In genomic region chr3:148992027-148992634, GRCh38 we compare ENCODE assay signal across 8 cellular contexts. TPM values are rescaled to one million over a fixed set of nuclear protein-coding genes. Genes with fewer than 3 reads are reported as not detected.
DNase-seq lines count a peak whose midpoint lies in the region; ATAC-seq and TF ChIP-seq lines count a peak whose summit lies in the region.

No MANE protein-coding gene starts in this region.

- in situ Hi-C loops in GM13976 (cut with MboI; ENCODE audit: low sequenced_read_pairs, unreplicated experiment) = no loop called here

- no peak for DNase-seq in AG04450 (ENCODE audit: low read depth, low spot score)
- peak; percentile 53 for DNase-seq in GM13976 (ENCODE audit: low spot score)
- peak; percentile 32 to 57 for DNase-seq in NCI-H524 (lab: John Stamatoyannopoulos, UW)
- DNase-seq in activated T-helper 9 cell treated with anti-CD3 and anti-CD28 coated beads, Interleukin-2, amount 50 U/mL, for 16 hours (ENCODE audit: low read depth) = peak; percentile 14
- peak; percentile 33 for DNase-seq in germinal center (ENCODE audit: low spot score)
- peak; percentile 11 for DNase-seq in occipital lobe (lab: John Stamatoyannopoulos, UW)
- DNase-seq in NCI-H446 (lab: John Stamatoyannopoulos, UW) = no peak

- H3K27ac ChIP-seq in AG04450 (ENCODE audit: low read depth, low read length) = peak overlapping the region; percentile 65

- CTCF ChIA-PET in AG04450 (lab: Charles Lee) = interaction anchor here (1.4 to 2.2 kb wide), 2 partner anchors 30 to 37 kb away, joined by 3 to 13 read pairs; no protein-coding TSS in a partner anchor

- peak overlapping the region; percentile 68 for H3K4me3 ChIP-seq in AG04450 (ENCODE audit: low read depth, low read length)

- TF ChIP-seq CTCF in AG04450 (IDR thresholded peaks at IDR 0.05; ENCODE audit: low read depth, low read length) = no peak
- TF ChIP-seq CTCF in GM13976 (IDR thresholded peaks at IDR 0.05; ENCODE audit: borderline replicate concordance, control extremely low read depth, extremely low read depth, insufficient read depth, missing control alignments) = no peak

- H3K9me3 ChIP-seq in AG04450 (ENCODE audit: control insufficient read depth, insufficient read depth, low read length) = no peaks in the 10 kb centered on the region

- no peaks in the 10 kb centered on the region for H3K27me3 ChIP-seq in AG04450 (ENCODE audit: control insufficient read depth, insufficient read depth, low read length)

- peak; percentile 34 for ATAC-seq in HG02840 (IDR thresholded peaks at IDR 0.05; ENCODE audit: low FRiP score, unreplicated experiment)

- POLR2A ChIA-PET in AG04450 (lab: Yijun Ruan, JAX) = interaction anchor here (0.5 to 1.7 kb wide), 8 partner anchors 10 to 462 kb away, joined by 3 to 7 read pairs (median 3); no protein-coding TSS in a partner anchor

RNA-seq across cellular contexts. Expression of gene GYG1, which starts 0.8 kb away (rescaled TPM):
- 70.0 and 75.2 TPM in 2 replicates for polyA plus RNA-seq in AG04450 (2011; rRNA removed)
- polyA minus RNA-seq in AG04450 (2011; rRNA and poly(A)+ RNA removed) = 54.6 and 65.1 TPM in 2 replicates
- total RNA-seq in occipital lobe = 5.1 TPM

Comparison
In these comparisons a context has a peak if more than half of its experiments do, and no peak if none do; other contexts are left out.
1. DNase-seq: peak in GM13976 (single experiment), NCI-H524 (2 of 2), activated T-helper 9 cell treated with anti-CD3 and anti-CD28 coated beads, Interleukin-2, amount 50 U/mL, for 16 hours (single experiment), germinal center (single experiment) and occipital lobe (single experiment); none in AG04450 (single experiment) and NCI-H446 (0 of 2).